ENCODE assay signal across 9 cellular contexts in the genomic region with DNA sequence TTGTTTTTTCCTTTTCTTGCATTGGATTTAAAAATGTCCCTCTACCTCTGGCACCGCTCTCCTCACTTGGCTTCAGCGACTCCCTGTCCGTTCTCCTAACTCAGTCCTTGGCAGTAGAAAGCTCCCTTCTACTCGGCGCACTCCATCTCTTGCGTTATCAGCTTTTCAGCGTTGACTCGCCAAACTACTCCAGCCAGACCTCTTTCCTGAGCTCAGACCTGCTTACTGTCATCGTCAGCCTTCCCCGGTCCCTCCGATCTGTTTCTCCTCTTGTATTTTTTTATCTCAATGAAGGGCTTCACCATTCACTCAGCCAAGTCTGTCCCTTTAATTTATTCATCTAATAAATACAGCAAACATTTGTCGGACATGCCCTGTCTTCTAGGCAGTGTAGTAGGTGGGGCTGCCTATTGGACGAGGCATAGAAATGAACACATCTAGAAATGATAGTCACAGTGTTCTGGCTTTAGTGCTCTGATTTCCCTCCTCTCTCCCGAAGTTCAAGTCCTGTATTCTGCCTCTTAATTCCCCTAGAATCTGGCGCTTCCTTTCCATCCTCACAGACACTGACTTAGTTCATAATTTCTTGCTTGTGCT. TPM values are rescaled to one million over a fixed set of nuclear protein-coding genes. Genes with fewer than 3 reads are reported as not detected.
DNase-seq lines count a peak whose midpoint lies in the region; ATAC-seq and TF ChIP-seq lines count a peak whose summit lies in the region.
"Had no signal": no experiment of that assay in that cellular context is flagged by ENCODE, and none has a peak within 500 bp of the region (broad histone marks: within the 10 kb centered on the region; RNA-seq: fewer than 3 reads in every experiment).

No MANE protein-coding gene starts in this region.

- CTCF ChIA-PET in activated CD8-positive, alpha-beta memory T cell treated with anti-CD3 and anti-CD28 coated beads, Interleukin-2, amount 10 ng/mL, durations not matched to agents 7 days and 5 days (lab: Charles Lee): interaction anchor here (0.8 to 2.1 kb wide), 5 partner anchors 25 to 101 kb away, joined by 3 to 12 read pairs (median 5); a partner anchor contains a TSS
- CTCF ChIA-PET in Calu3 (lab: Charles Lee): no interaction called here

- H3K9ac ChIP-seq in SU-DHL-6 (ENCODE audit: low read length) (peak overlapping the region; percentile 79), neuronal stem cell (ENCODE audit: low read depth, low read length, poor library complexity) (no peak overlapping the region)

- H3K18ac ChIP-seq in neuronal stem cell (ENCODE audit: low read length): no peak overlapping the region

- no peak overlapping the region for H3K4me3 Mint-ChIP-seq in activated CD8-positive, alpha-beta memory T cell treated with anti-CD3 and anti-CD28 coated beads, Interleukin-2, amount 10 ng/mL, durations not matched to agents 7 days and 5 days
- H3K4me3 Mint-ChIP-seq in Calu3 (ENCODE audit: low read depth, unreplicated experiment): no peak overlapping the region
- H3K4me3 Mint-ChIP-seq: central memory CD8-positive, alpha-beta T cell had no signal

- no peak overlapping the region for H3K4ac ChIP-seq in neuronal stem cell (ENCODE audit: low read length)

- BruUV-seq in Calu3 (replicated peaks; lab: Mats Ljungman, UMichigan): no TSS peak

- H3K27ac Mint-ChIP-seq in activated CD8-positive, alpha-beta memory T cell treated with anti-CD3 and anti-CD28 coated beads, Interleukin-2, amount 10 ng/mL, durations not matched to agents 7 days and 5 days: no peak overlapping the region
- H3K27ac Mint-ChIP-seq in Calu3 (ENCODE audit: unreplicated experiment): no peak overlapping the region

- H3K9me3 ChIP-seq in SU-DHL-6 (ENCODE audit: insufficient read depth, low read length) (no peaks in the 10 kb centered on the region), neuronal stem cell (replicated peaks in 1 of 2; ENCODE audit: control insufficient read depth in 2 of 2, insufficient read depth in 1 of 2, low read depth in 1 of 2, low read length in 2 of 2) (peaks cover 0 to 1% of the 10 kb centered on the region in 2 donors)

- H3K27ac ChIP-seq in SU-DHL-6 (ENCODE audit: low read depth, low read length) (peak overlapping the region; percentile 67), neuronal stem cell (replicated peaks; ENCODE audit: low read length) (no peak overlapping the region)

- no peak overlapping the region for H3K23ac ChIP-seq in neuronal stem cell (ENCODE audit: low read depth, low read length, poor library complexity)

- H3K36me3 ChIP-seq in SU-DHL-6 (ENCODE audit: low read length) (no peaks in the 10 kb centered on the region), neuronal stem cell (replicated peaks in 1 of 2; ENCODE audit: control insufficient read depth in 2 of 2, insufficient read depth in 2 of 2, low read length in 2 of 2) (no peaks in the 10 kb centered on the region)

- intact Hi-C loops in Calu3 (cut with micrococcal nuclease; ENCODE audit: unreplicated experiment): no loop called here

- H2BK15ac ChIP-seq in neuronal stem cell (ENCODE audit: low read length): no peak overlapping the region

- TF ChIP-seq CTCF in SU-DHL-6 (IDR thresholded peaks at IDR 0.05; ENCODE audit: insufficient read depth, low read length, poor library complexity, severe bottlenecking) (no peak), Calu3 (IDR thresholded peaks at IDR 0.05; ENCODE audit: unreplicated experiment) (no peak)

- H4K91ac ChIP-seq in neuronal stem cell (ENCODE audit: low read depth, low read length, poor library complexity): no peak overlapping the region

- peak; percentile 4 for ATAC-seq in activated CD8-positive, alpha-beta memory T cell treated with anti-CD3 and anti-CD28 coated beads, Interleukin-2, amount 10 ng/mL, durations not matched to agents 7 days and 5 days
- ATAC-seq in HG02840 (IDR thresholded peaks at IDR 0.05; ENCODE audit: low FRiP score, unreplicated experiment): no peak

- H3K14ac ChIP-seq in neuronal stem cell (ENCODE audit: low read length): no peak overlapping the region

- H2AFZ ChIP-seq in SU-DHL-6 (ENCODE audit: low read depth, low read length, severe bottlenecking) (peak overlapping the region; percentile 92), neuronal stem cell (ENCODE audit: low read length) (peak overlapping the region; percentile 100)

- DNase-seq in activated CD8-positive, alpha-beta memory T cell treated with anti-CD3 and anti-CD28 coated beads, Interleukin-2, amount 10 ng/mL, durations not matched to agents 7 days and 5 days: no peak
- no peak for DNase-seq in activated CD8-positive, alpha-beta memory T cell treated with anti-CD3 and anti-CD28 coated beads, Interleukin-2, amount 50 U/mL, for 4 hours
- DNase-seq in HT-29 (ENCODE audit: low spot score) (peak; percentile 64), fibroblast of peridontal ligament (ENCODE audit: extremely low read depth) (peak; percentile 71), neuronal stem cell (ENCODE audit: low spot score) (no peak), Calu3 (no peak)

- peaks cover 8% of the 10 kb centered on the region; the same call in 1 of the 2 replicates for H3F3A ChIP-seq in SU-DHL-6 (ENCODE audit: insufficient read depth)

- peaks cover 1% of the 10 kb centered on the region for H3K79me1 ChIP-seq in neuronal stem cell (ENCODE audit: low read depth, low read length)

- no peaks in the 10 kb centered on the region; the same call in 1 of the 2 replicates for H3K79me2 ChIP-seq in SU-DHL-6 (ENCODE audit: insufficient read depth, low read length)

- peaks cover 4% of the 10 kb centered on the region for H3K27me3 Mint-ChIP-seq in activated CD8-positive, alpha-beta memory T cell treated with anti-CD3 and anti-CD28 coated beads, Interleukin-2, amount 10 ng/mL, durations not matched to agents 7 days and 5 days
- H3K27me3 Mint-ChIP-seq in Calu3 (ENCODE audit: unreplicated experiment): no peaks in the 10 kb centered on the region
- H3K27me3 Mint-ChIP-seq: central memory CD8-positive, alpha-beta T cell had no signal

- H3K4me1 Mint-ChIP-seq in activated CD8-positive, alpha-beta memory T cell treated with anti-CD3 and anti-CD28 coated beads, Interleukin-2, amount 10 ng/mL, durations not matched to agents 7 days and 5 days: peaks cover 7% of the 10 kb centered on the region
- H3K4me1 Mint-ChIP-seq in Calu3 (ENCODE audit: low read depth, unreplicated experiment): no peaks in the 10 kb centered on the region

- H3K27me3 ChIP-seq in SU-DHL-6 (ENCODE audit: low read length) (no peaks in the 10 kb centered on the region), neuronal stem cell (ENCODE audit: control insufficient read depth in 3 of 3, insufficient read depth in 3 of 3, low read depth in 1 of 3, low read length in 3 of 3) (no peaks in the 10 kb centered on the region)

- no peak overlapping the region for H4K8ac ChIP-seq in neuronal stem cell (ENCODE audit: low read depth, low read length)

- H3K4me3 ChIP-seq in SU-DHL-6 (ENCODE audit: insufficient read depth, low read length, poor library complexity, severe bottlenecking) (peak overlapping the region; percentile 80), neuronal stem cell (ENCODE audit: low read length in 2 of 2) (peak overlapping the region; percentile 65 to 89)

- H3K4me2 ChIP-seq in SU-DHL-6 (ENCODE audit: low read depth, low read length, poor library complexity, severe bottlenecking) (peak overlapping the region; percentile 76), neuronal stem cell (ENCODE audit: insufficient read depth, low read length, poor library complexity, severe bottlenecking) (peak overlapping the region; percentile 76)

- no peak overlapping the region for H2BK120ac ChIP-seq in neuronal stem cell (ENCODE audit: low read depth, low read length)

- H3K36me3 Mint-ChIP-seq in activated CD8-positive, alpha-beta memory T cell treated with anti-CD3 and anti-CD28 coated beads, Interleukin-2, amount 10 ng/mL, durations not matched to agents 7 days and 5 days: no peaks in the 10 kb centered on the region
- H3K36me3 Mint-ChIP-seq in Calu3 (ENCODE audit: insufficient read depth, unreplicated experiment): no peaks in the 10 kb centered on the region

- peak overlapping the region; percentile 66 for H2BK5ac ChIP-seq in neuronal stem cell (ENCODE audit: low read length)

- no peaks in the 10 kb centered on the region for H3K9me2 ChIP-seq in SU-DHL-6 (replicated peaks; ENCODE audit: insufficient read depth, low read length)

- WGBS in neuronal stem cell (ENCODE audit: extremely low coverage in 2 of 2, insufficient read length in 2 of 2, insufficient replicate concordance in 1 of 2), 2 donors: no CpG with 5 or more reads among the region's 15 CpGs

- no peak overlapping the region for H2AK5ac ChIP-seq in neuronal stem cell (ENCODE audit: low read depth, low read length)

- no peaks in the 10 kb centered on the region for H3K9me3 Mint-ChIP-seq in activated CD8-positive, alpha-beta memory T cell treated with anti-CD3 and anti-CD28 coated beads, Interleukin-2, amount 10 ng/mL, durations not matched to agents 7 days and 5 days (ENCODE audit: low read depth)
- no peaks in the 10 kb centered on the region for H3K9me3 Mint-ChIP-seq in Calu3 (ENCODE audit: low read depth, unreplicated experiment)
- H3K9me3 Mint-ChIP-seq: central memory CD8-positive, alpha-beta T cell had no signal

- no peaks in the 10 kb centered on the region for H4K20me1 ChIP-seq in SU-DHL-6 (ENCODE audit: low read depth, low read length)

- peaks cover 0 to 3% of the 10 kb centered on the region in 2 donors for H3K4me1 ChIP-seq in neuronal stem cell (ENCODE audit: control insufficient read depth in 2 of 2, insufficient read depth in 1 of 2, low read depth in 1 of 2, low read length in 2 of 2)

- H2BK12ac ChIP-seq in neuronal stem cell (ENCODE audit: low read length): no peak overlapping the region

RNA-seq across cellular contexts. Expression of a gene that starts 0.9 kb away (rescaled TPM):
- total RNA-seq in activated CD8-positive, alpha-beta memory T cell treated with anti-CD3 and anti-CD28 coated beads, Interleukin-2, amount 10 ng/mL, durations not matched to agents 7 days and 5 days: 10 to 100 TPM; 36.0 to 38.6 TPM
- total RNA-seq in HT-29 (2014; rRNA removed; shearing (Covaris generic)): 21.4 and 28.4 TPM in 2 replicates
- polyA plus RNA-seq in neuronal stem cell (2013, experiment 1 of 2): 30.9 TPM
- polyA plus RNA-seq in neuronal stem cell (2013, experiment 2 of 2): 29.7 TPM
- 25.4 and 29.6 TPM in 2 replicates for total RNA-seq in Calu3 (2022)

RNA-seq across cellular contexts. Expression of a gene that starts 12.5 kb away (rescaled TPM):
- 1 to 10 TPM in 1 of 2 experiments, under 1 TPM in 1; 0.79 to 1.7 TPM for total RNA-seq in activated CD8-positive, alpha-beta memory T cell treated with anti-CD3 and anti-CD28 coated beads, Interleukin-2, amount 10 ng/mL, durations not matched to agents 7 days and 5 days
- total RNA-seq in HT-29 (2014; rRNA removed; shearing (Covaris generic)): 6.6 and 10.5 TPM in 2 replicates
- 14.9 TPM for polyA plus RNA-seq in neuronal stem cell (2013, experiment 1 of 2)
- polyA plus RNA-seq in neuronal stem cell (2013, experiment 2 of 2): 15.1 TPM
- total RNA-seq in Calu3 (2022): 9.6 and 10.7 TPM in 2 replicates

RNA-seq across cellular contexts. Expression of a gene that starts 37.4 kb away (rescaled TPM):
- 1 to 10 TPM; 4.5 to 5.1 TPM for total RNA-seq in activated CD8-positive, alpha-beta memory T cell treated with anti-CD3 and anti-CD28 coated beads, Interleukin-2, amount 10 ng/mL, durations not matched to agents 7 days and 5 days
- 2.8 and 5.1 TPM in 2 replicates for total RNA-seq in HT-29 (2014; rRNA removed; shearing (Covaris generic))
- polyA plus RNA-seq in neuronal stem cell (2013, experiment 1 of 2): 13.3 TPM
- 14.0 TPM for polyA plus RNA-seq in neuronal stem cell (2013, experiment 2 of 2)
- total RNA-seq in Calu3 (2022): 8.4 and 8.8 TPM in 2 replicates

Comparison
In these comparisons a context has a peak if more than half of its experiments do, and no peak if none do; other contexts are left out.
1. DNase-seq: peak in HT-29 (single experiment) and fibroblast of peridontal ligament (single experiment); none in activated CD8-positive, alpha-beta memory T cell treated with anti-CD3 and anti-CD28 coated beads, Interleukin-2, amount 10 ng/mL, durations not matched to agents 7 days and 5 days (single experiment), activated CD8-positive, alpha-beta memory T cell treated with anti-CD3 and anti-CD28 coated beads, Interleukin-2, amount 50 U/mL, for 4 hours (single experiment), neuronal stem cell (single experiment) and Calu3 (single experiment).